ENCODE assay signal across 21 cellular contexts in genomic region chr20:4773736-4774135, GRCh38. TPM values are rescaled to one million over a fixed set of nuclear protein-coding genes. Genes with fewer than 3 reads are reported as not detected.
A peak's percentile ranks its signal among the peaks of the same experiment; 100 is the strongest.
DNase-seq lines count a peak whose midpoint lies in the region; ATAC-seq, FAIRE-seq and TF ChIP-seq lines count a peak whose summit lies in the region.
"Had no signal": no experiment of that assay in that cellular context is flagged by ENCODE, and none has a peak within 500 bp of the region (broad histone marks: within the 10 kb centered on the region; RNA-seq: fewer than 3 reads in every experiment).

No MANE protein-coding gene starts in this region.

- CTCF ChIA-PET in HepG2 (lab: Yijun Ruan, JAX; ENCODE audit: low intra/inter-chr PET ratio, low total read pairs): no interaction called here

- peaks cover 0 to 29% of the 10 kb centered on the region in 2 experiments; a peak in 4 of 5 replicates for H3K27me3 ChIP-seq in HepG2 (ENCODE audit: control insufficient read depth in 1 of 2, insufficient read depth in 2 of 2, low read length in 2 of 2)
- no peaks in the 10 kb centered on the region for H3K27me3 ChIP-seq in right lobe of liver
- H3K27me3 ChIP-seq in rectal smooth muscle tissue (ENCODE audit: control insufficient read depth, insufficient read depth, low read length): no peaks in the 10 kb centered on the region
- no peaks in the 10 kb centered on the region for H3K27me3 ChIP-seq in thyroid gland
- H3K27me3 ChIP-seq: BLaER1 had no signal

- TF ChIP-seq EP300 in HepG2 (IDR thresholded peaks at IDR 0.05; ENCODE audit: low read depth in 2 of 2, low read length in 2 of 2) (no peak), HepG2 (CRISPR knock-in tag; IDR thresholded peaks at IDR 0.05; ENCODE audit: borderline replicate concordance) (no peak)

- in situ Hi-C loops in HepG2 (cut with HindIII; ENCODE audit: extremely low pct_ligation_motif_present, low pct_unique_long_range_greater_than_20kb): no loop called here

- intact Hi-C loops in HepG2 (cut with micrococcal nuclease; ENCODE audit: unreplicated experiment) (no loop called here), right lobe of liver (cut with DNase I) (no loop called here), thyroid gland (cut with DNase I) (no loop called here)

- 43% methylated on average over 5 of the region's 5 CpGs for WGBS in HepG2 (ENCODE audit: low lambda C conversion rate)
- WGBS in right lobe of liver (ENCODE audit: insufficient coverage, low coverage, low lambda C conversion rate, missing lambda C conversion rate): 87% methylated on average over 5 of the region's 5 CpGs
- 69 to 90% methylated on average over 3 to 5 of the region's 5 CpGs for WGBS in thyroid gland, 2 donors

- ATAC-seq in HepG2 (peak; percentile 17; the same call in 1 of the 3 replicates), right lobe of liver (no peak), HG03159 (IDR thresholded peaks at IDR 0.05; ENCODE audit: unreplicated experiment) (no peak)
- ATAC-seq: A549; CD8-positive, alpha-beta T cell; GM23338 had no signal

- no peak overlapping the region for H3K27ac ChIP-seq in HepG2 (ENCODE audit: extremely low read length, insufficient read depth, low read length)
- no peak overlapping the region for H3K27ac ChIP-seq in right lobe of liver
- peak overlapping the region; percentile 24 for H3K27ac ChIP-seq in rectal smooth muscle tissue (ENCODE audit: low read depth, low read length)
- H3K27ac ChIP-seq in thyroid gland: no peak overlapping the region
- H3K27ac ChIP-seq: 22Rv1, A549, BLaER1 had no signal

- TF ChIP-seq CTCF in HepG2 (CRISPR knock-in tag; IDR thresholded peaks at IDR 0.05): no peak
- TF ChIP-seq CTCF in right lobe of liver (IDR thresholded peaks at IDR 0.05): no peak
- no peak for TF ChIP-seq CTCF in thyroid gland (IDR thresholded peaks at IDR 0.05)

- H3K4me1 ChIP-seq in HepG2 (ENCODE audit: insufficient read depth, low read length) (peaks cover 35% of the 10 kb centered on the region), right lobe of liver (no peaks in the 10 kb centered on the region), rectal smooth muscle tissue (ENCODE audit: control insufficient read depth, insufficient read depth, low read length) (peaks cover 3% of the 10 kb centered on the region), thyroid gland (no peaks in the 10 kb centered on the region)
- H3K4me1 ChIP-seq: A549, BLaER1 had no signal

- POLR2A ChIA-PET in HepG2 (lab: Yijun Ruan, JAX): no interaction called here

- H3K36me3 ChIP-seq in HepG2 (replicated peaks in 1 of 2; ENCODE audit: control insufficient read depth in 1 of 2, insufficient read depth in 2 of 2, low read length in 2 of 2) (no peaks in the 10 kb centered on the region), right lobe of liver (no peaks in the 10 kb centered on the region), rectal smooth muscle tissue (ENCODE audit: control insufficient read depth, insufficient read depth, low read length) (no peaks in the 10 kb centered on the region), thyroid gland (no peaks in the 10 kb centered on the region)
- H3K36me3 ChIP-seq: BLaER1 had no signal

- H2AFZ ChIP-seq in HepG2 (ENCODE audit: low read length): no peak overlapping the region
- H2AFZ ChIP-seq: GM23338 had no signal

- no TSS peak for BruUV-seq in HepG2 (replicated peaks; lab: Mats Ljungman, UMichigan)

- TF ChIP-seq RAD21 in HepG2 (CRISPR knock-in tag; IDR thresholded peaks at IDR 0.05): no peak

- H3K9me3 ChIP-seq in HepG2 (ENCODE audit: low read length) (peaks cover 29% of the 10 kb centered on the region), right lobe of liver (no peaks in the 10 kb centered on the region), thyroid gland (no peaks in the 10 kb centered on the region)

- H4K20me1 ChIP-seq in HepG2 (ENCODE audit: insufficient read depth, low read length): no peaks in the 10 kb centered on the region
- H4K20me1 ChIP-seq: BLaER1 had no signal

- TF ChIP-seq POLR2A in HepG2 (IDR thresholded peaks at IDR 0.05; ENCODE audit: insufficient read depth in 1 of 2, low read depth in 2 of 2, low read length in 2 of 2) (no peak), right lobe of liver (IDR thresholded peaks at IDR 0.05) (no peak), thyroid gland (IDR thresholded peaks at IDR 0.05) (no peak)

- H3K9ac ChIP-seq in HepG2 (ENCODE audit: insufficient read depth, low read depth, low read length): no peak overlapping the region
- no peak overlapping the region for H3K9ac ChIP-seq in rectal smooth muscle tissue (ENCODE audit: low read length)
- H3K9ac ChIP-seq: BLaER1 had no signal

- FAIRE-seq in HepG2 (lab: Jason Lieb, UNC): no peak
- FAIRE-seq: G401.6, GM12891, GM19239, H54, HTR-8/SVneo had no signal

- peak overlapping the region; percentile 18; the same call in 1 of the 2 replicates for H3K4me2 ChIP-seq in HepG2 (ENCODE audit: low read depth, low read length)
- H3K4me2 ChIP-seq: A549, BLaER1, GM23338 had no signal

- H3K4me3 ChIP-seq in HepG2 (replicated peaks in 1 of 3; ENCODE audit: insufficient read depth in 1 of 3, low read depth in 2 of 3, low read length in 3 of 3): no peak overlapping the region
- H3K4me3 ChIP-seq in right lobe of liver: no peak overlapping the region
- H3K4me3 ChIP-seq in rectal smooth muscle tissue (ENCODE audit: low read length): no peak overlapping the region
- no peak overlapping the region for H3K4me3 ChIP-seq in thyroid gland (replicated peaks in 1 of 3)
- H3K4me3 ChIP-seq: A549, BLaER1, GM23338 had no signal

- DNase-seq in HepG2 (ENCODE audit: low spot score) (no peak), right lobe of liver (no peak), islet precursor cell (peak; percentile 7), thyroid gland (no peak), D341Med (ENCODE audit: low spot score) (no peak)
- DNase-seq: Calu3; CD8-positive, alpha-beta T cell; DMS 273 treated with DMSO at 0.1 percent for 48 hours; HCEC 1CT; KBM-7 had no signal

- H3K79me2 ChIP-seq in HepG2 (ENCODE audit: insufficient read depth, low read length): no peaks in the 10 kb centered on the region

TF ChIP-seq in HepG2, 621 proteins besides CTCF, POLR2A, EP300 and RAD21:
- TF ChIP-seq MAZ (IDR thresholded peaks at IDR 0.05; ENCODE audit: borderline replicate concordance, low read depth, low read length): no peak
- no peak for TF ChIP-seq MAZ (CRISPR knock-in tag; IDR thresholded peaks at IDR 0.05; ENCODE audit: low read depth)
- no peak for TF ChIP-seq ZNF614 (CRISPR knock-in tag; IDR thresholded peaks at IDR 0.05; ENCODE audit: borderline replicate concordance)

RNA-seq across cellular contexts. Expression of gene RASSF2, which starts 49.7 kb away (rescaled TPM):
- total RNA-seq in HepG2 (2016; rRNA removed; fragmentation: Illumina TruSeq; extraction: Trizol) (0.53 and 0.83 TPM in 2 replicates), right lobe of liver (1 to 10 TPM; 2.0 to 4.8 (median 4.2) TPM), thyroid gland (10 to 100 TPM in 1 of 4 donors, 1 to 10 TPM in 3; 5.7 to 13.2 (median 8.8) TPM)
- total RNA-seq in HepG2 (2016; cell fraction: cytosol; rRNA removed; fragmentation: Illumina TruSeq; extraction: Trizol; ENCODE audit: low read depth): under 0.01 and 0.09 TPM in 2 replicates
- total RNA-seq in HepG2 (2016; cell fraction: insoluble cytoplasmic fraction; rRNA removed; fragmentation: Illumina TruSeq; extraction: Trizol): 0.61 and 0.86 TPM in 2 replicates
- total RNA-seq in HepG2 (2016; cell fraction: membrane; rRNA removed; fragmentation: Illumina TruSeq; extraction: Trizol): 0.25 and 0.31 TPM in 2 replicates
- 0.19 and 0.44 TPM in 2 replicates for total RNA-seq in HepG2 (2016; cell fraction: nucleus; rRNA removed; fragmentation: Illumina TruSeq; extraction: Trizol)
- polyA plus RNA-seq in HepG2 (2011; rRNA removed): 0.09 and 0.16 TPM in 2 replicates
- 0.09 and 0.10 TPM in 2 replicates for polyA plus RNA-seq in HepG2 (2011; cell fraction: cytosol; rRNA removed)
- 0.11 and 0.19 TPM in 2 replicates for polyA plus RNA-seq in HepG2 (2011; cell fraction: nucleus; rRNA removed)
- 0.05 and 0.08 TPM in 2 replicates for polyA plus RNA-seq in HepG2 (2012)
- polyA plus RNA-seq in HepG2 (2016; cell fraction: cytosol; fragmentation: Illumina TruSeq; extraction: Trizol; ENCODE audit: low read depth): 0.06 and 0.08 TPM in 2 replicates
- 0.59 and 0.73 TPM in 2 replicates for polyA plus RNA-seq in HepG2 (2016; cell fraction: insoluble cytoplasmic fraction; fragmentation: Illumina TruSeq; extraction: Trizol; ENCODE audit: low read depth)
- polyA plus RNA-seq in HepG2 (2016; cell fraction: membrane; fragmentation: Illumina TruSeq; extraction: Trizol; ENCODE audit: low read depth): 0.10 and 0.11 TPM in 2 replicates
- polyA plus RNA-seq in HepG2 (2016; cell fraction: nucleus; fragmentation: Illumina TruSeq; extraction: Trizol; ENCODE audit: insufficient read depth, low read depth): 0.48 and 0.55 TPM in 2 replicates
- polyA minus RNA-seq in HepG2 (2011; rRNA and poly(A)+ RNA removed; ENCODE audit: low replicate concordance): 0.06 TPM in 1 of 2 replicates, not detected in the other
- 0.10 TPM in 1 of 2 replicates, not detected in the other for polyA minus RNA-seq in HepG2 (2011; cell fraction: cytosol; rRNA and poly(A)+ RNA removed)
- polyA minus RNA-seq in HepG2 (2011; cell fraction: nucleus; rRNA and poly(A)+ RNA removed): 0.12 and 0.13 TPM in 2 replicates

RNA-seq across cellular contexts. Expression of gene PRND, which starts 52.0 kb away (rescaled TPM):
- total RNA-seq in HepG2 (2016; rRNA removed; fragmentation: Illumina TruSeq; extraction: Trizol) (not detected in 2 replicates), right lobe of liver (not detected), thyroid gland (1 to 10 TPM in 1 of 4 donors, under 1 TPM in 1, not detected in 2; 0.89 to 2.0 TPM)
- not detected in 2 replicates for total RNA-seq in HepG2 (2016; cell fraction: cytosol; rRNA removed; fragmentation: Illumina TruSeq; extraction: Trizol; ENCODE audit: low read depth)
- not detected in 2 replicates for total RNA-seq in HepG2 (2016; cell fraction: insoluble cytoplasmic fraction; rRNA removed; fragmentation: Illumina TruSeq; extraction: Trizol)
- not detected in 2 replicates for total RNA-seq in HepG2 (2016; cell fraction: membrane; rRNA removed; fragmentation: Illumina TruSeq; extraction: Trizol)
- total RNA-seq in HepG2 (2016; cell fraction: nucleus; rRNA removed; fragmentation: Illumina TruSeq; extraction: Trizol): not detected in 2 replicates
- not detected in 2 replicates for polyA plus RNA-seq in HepG2 (2011; rRNA removed)
- not detected in 2 replicates for polyA plus RNA-seq in HepG2 (2011; cell fraction: cytosol; rRNA removed)
- polyA plus RNA-seq in HepG2 (2011; cell fraction: nucleus; rRNA removed): not detected in 2 replicates
- polyA plus RNA-seq in HepG2 (2012): not detected in 2 replicates
- polyA plus RNA-seq in HepG2 (2016; cell fraction: cytosol; fragmentation: Illumina TruSeq; extraction: Trizol; ENCODE audit: low read depth): not detected in 2 replicates
- polyA plus RNA-seq in HepG2 (2016; cell fraction: insoluble cytoplasmic fraction; fragmentation: Illumina TruSeq; extraction: Trizol; ENCODE audit: low read depth): not detected in 2 replicates
- not detected in 2 replicates for polyA plus RNA-seq in HepG2 (2016; cell fraction: membrane; fragmentation: Illumina TruSeq; extraction: Trizol; ENCODE audit: low read depth)
- polyA plus RNA-seq in HepG2 (2016; cell fraction: nucleus; fragmentation: Illumina TruSeq; extraction: Trizol; ENCODE audit: insufficient read depth, low read depth): not detected in 2 replicates
- not detected in 2 replicates for polyA minus RNA-seq in HepG2 (2011; rRNA and poly(A)+ RNA removed; ENCODE audit: low replicate concordance)
- polyA minus RNA-seq in HepG2 (2011; cell fraction: cytosol; rRNA and poly(A)+ RNA removed): not detected in 2 replicates
- polyA minus RNA-seq in HepG2 (2011; cell fraction: nucleus; rRNA and poly(A)+ RNA removed): not detected in 2 replicates
- total RNA-seq: Calu3; CD8-positive, alpha-beta T cell had no signal
- polyA plus RNA-seq: A549, GM23338 had no signal
